Comparison of ENCODE assay signal across 8 cellular contexts in genomic region chr19:40420766-40421467, GRCh38. TPM values are rescaled to one million over a fixed set of nuclear protein-coding genes. Genes with fewer than 3 reads are reported as not detected.
DNase-seq lines count a peak whose midpoint lies in the region; ATAC-seq and TF ChIP-seq lines count a peak whose summit lies in the region.

No MANE protein-coding gene starts in this region.

- peaks cover 10% of the 10 kb centered on the region for H3K36me3 Mint-ChIP-seq in activated CD4-positive, alpha-beta T cell treated with anti-CD3 and anti-CD28 coated beads, Interleukin-2, amount 10 ng/mL, durations not matched to agents 7 days and 5 days (ENCODE audit: low read depth)

- H3K4me3 Mint-ChIP-seq in activated CD4-positive, alpha-beta T cell treated with anti-CD3 and anti-CD28 coated beads, Interleukin-2, amount 10 ng/mL, durations not matched to agents 7 days and 5 days, result peak overlapping the region; percentile 80

- CTCF ChIA-PET in activated CD4-positive, alpha-beta T cell treated with anti-CD3 and anti-CD28 coated beads, Interleukin-2, amount 10 ng/mL, durations not matched to agents 7 days and 5 days (lab: Charles Lee), result interaction anchor here (0.6 to 3.2 kb wide), 18 partner anchors 9 to 595 kb away, joined by 3 to 19 read pairs (median 5); partner anchors contain the start of gene BLVRB

- peak overlapping the region; percentile 97 to 98 for H3K27ac ChIP-seq in left lung

- no peaks in the 10 kb centered on the region for H3K27me3 ChIP-seq in left lung

- peaks cover 26 to 81% of the 10 kb centered on the region in 2 donors for H3K4me1 ChIP-seq in left lung

- intact Hi-C loops in left lung (cut with DNase I), result no loop called here

- peaks cover 0 to 21% of the 10 kb centered on the region in 2 donors for H3K36me3 ChIP-seq in left lung

- POLR2A ChIA-PET in activated CD4-positive, alpha-beta T cell treated with anti-CD3 and anti-CD28 coated beads, Interleukin-2, amount 10 ng/mL, durations not matched to agents 7 days and 5 days (lab: Charles Lee), result no interaction called here

- peak; percentile 97 for TF ChIP-seq CTCF in GM12873 (IDR thresholded peaks at IDR 0.05; ENCODE audit: insufficient read depth, low read depth, low read length, missing control alignments)
- TF ChIP-seq CTCF in left lung (IDR thresholded peaks at IDR 0.05), result peak; percentile 82 to 96

- ATAC-seq in HG03108 (IDR thresholded peaks at IDR 0.05; ENCODE audit: unreplicated experiment) (peak; percentile 36), left lung (peak; percentile 84), GM19452 (IDR thresholded peaks at IDR 0.05; ENCODE audit: unreplicated experiment) (no peak)

- peaks cover 56% of the 10 kb centered on the region for H3K4me1 Mint-ChIP-seq in activated CD4-positive, alpha-beta T cell treated with anti-CD3 and anti-CD28 coated beads, Interleukin-2, amount 10 ng/mL, durations not matched to agents 7 days and 5 days

- H3K27ac Mint-ChIP-seq in activated CD4-positive, alpha-beta T cell treated with anti-CD3 and anti-CD28 coated beads, Interleukin-2, amount 10 ng/mL, durations not matched to agents 7 days and 5 days, result peak overlapping the region; percentile 97

- no peaks in the 10 kb centered on the region for H3K9me3 ChIP-seq in left lung

- DNase-seq in NCI-H524 (lab: John Stamatoyannopoulos, UW) (peak; percentile 80 to 88), dedifferentiated amniotic fluid mesenchymal stem cell (ENCODE audit: extremely low spot score) (peak; percentile 78), left lung (peak; percentile 94 to 98)
- peak; percentile 75 for DNase-seq in activated CD4-positive, alpha-beta T cell treated with anti-CD3 and anti-CD28 coated beads, Interleukin-2, amount 10 ng/mL, durations not matched to agents 7 days and 5 days
- peak; percentile 77 to 81 for DNase-seq in stimulated activated CD4-positive, alpha-beta T cell treated with anti-CD3 and anti-CD28 coated beads, Interleukin-2, amount 100 ng/mL, for 24 hours

- no peaks in the 10 kb centered on the region for H3K27me3 Mint-ChIP-seq in activated CD4-positive, alpha-beta T cell treated with anti-CD3 and anti-CD28 coated beads, Interleukin-2, amount 10 ng/mL, durations not matched to agents 7 days and 5 days

- H3K4me3 ChIP-seq in left lung, result peak overlapping the region; percentile 42 to 65

- no peaks in the 10 kb centered on the region for H3K9me3 Mint-ChIP-seq in activated CD4-positive, alpha-beta T cell treated with anti-CD3 and anti-CD28 coated beads, Interleukin-2, amount 10 ng/mL, durations not matched to agents 7 days and 5 days

RNA-seq across cellular contexts. Expression of gene SERTAD1, which starts 4.9 kb away (rescaled TPM):
- total RNA-seq in activated CD4-positive, alpha-beta T cell treated with anti-CD3 and anti-CD28 coated beads, Interleukin-2, amount 10 ng/mL, durations not matched to agents 7 days and 5 days, result 1 to 10 TPM; 6.2 to 9.7 TPM
- 10 to 100 TPM; 14.8 to 17.5 TPM for total RNA-seq in left lung

RNA-seq across cellular contexts. Expression of gene PRX, which starts 7.7 kb away (rescaled TPM):
- total RNA-seq in activated CD4-positive, alpha-beta T cell treated with anti-CD3 and anti-CD28 coated beads, Interleukin-2, amount 10 ng/mL, durations not matched to agents 7 days and 5 days, result under 1 TPM; 0.75 to 0.94 TPM
- total RNA-seq in left lung, result 10 to 100 TPM; 18.7 to 20.0 TPM

RNA-seq across cellular contexts. Expression of gene SERTAD3, which starts 23.2 kb away (rescaled TPM):
- total RNA-seq in activated CD4-positive, alpha-beta T cell treated with anti-CD3 and anti-CD28 coated beads, Interleukin-2, amount 10 ng/mL, durations not matched to agents 7 days and 5 days, result 10 to 100 TPM; 10.6 to 10.9 TPM
- total RNA-seq in left lung, result 10 to 100 TPM; 31.7 to 35.0 TPM

RNA-seq across cellular contexts. Expression of gene HIPK4, which starts 30.9 kb away (rescaled TPM):
- not detected for total RNA-seq in activated CD4-positive, alpha-beta T cell treated with anti-CD3 and anti-CD28 coated beads, Interleukin-2, amount 10 ng/mL, durations not matched to agents 7 days and 5 days
- total RNA-seq in left lung, result under 1 TPM; 0.09 to 0.24 TPM

RNA-seq across cellular contexts. Expression of gene BLVRB, which starts 44.6 kb away (rescaled TPM):
- total RNA-seq in activated CD4-positive, alpha-beta T cell treated with anti-CD3 and anti-CD28 coated beads, Interleukin-2, amount 10 ng/mL, durations not matched to agents 7 days and 5 days, result 10 to 100 TPM; 18.5 to 20.0 TPM
- total RNA-seq in left lung, result 100 to 1,000 TPM; 123 to 192 TPM

Comparison
In these comparisons a context has a peak if more than half of its experiments do, and no peak if none do; other contexts are left out.
1. RNA of gene PRX, which starts 7.7 kb away (total RNA-seq): 18.7 to 20.0 TPM in left lung; 0.75 to 0.94 TPM in activated CD4-positive, alpha-beta T cell treated with anti-CD3 and anti-CD28 coated beads, Interleukin-2, amount 10 ng/mL, durations not matched to agents 7 days and 5 days; every median in the first group is over 10 times any median in the second.
2. Peak in every context shown above with its lines, with median percentiles within 50 percentile points of each other: DNase-seq.